ENCODE assay signal across 1 cellular context in genomic region chr3:15427182-15427880, GRCh38.
A peak's percentile ranks its signal among the peaks of the same experiment; 100 is the strongest.
TF ChIP-seq lines count a peak whose summit lies in the region.

Gene EAF1, plus strand, starts transcription at chr3:15427598. Its CDS starts 182 bp downstream, at chr3:15427780.
Gene METTL6, minus strand, starts transcription at chr3:15427544. Its CDS starts 1,033 bp downstream, at chr3:15426511.

TF ChIP-seq in HepG2, 621 proteins besides CTCF, POLR2A, EP300 and RAD21 (continued from another document and continues in another):
- no peak for TF ChIP-seq SNAPC4 (CRISPR knock-in tag; IDR thresholded peaks at IDR 0.05)
- TF ChIP-seq TRIM24 (CRISPR knock-in tag; IDR thresholded peaks at IDR 0.05), result no peak
- no peak for TF ChIP-seq GTF3A (CRISPR knock-in tag; conservative IDR thresholded peaks at IDR 0.05)
- TF ChIP-seq AKAP8 (CRISPR knock-in tag; IDR thresholded peaks at IDR 0.05), result no peak
- peak; percentile 75 for TF ChIP-seq ZNF740 (CRISPR knock-in tag; IDR thresholded peaks at IDR 0.05)
- TF ChIP-seq ZNF224 (CRISPR knock-in tag; IDR thresholded peaks at IDR 0.05), result peak; percentile 41; the same call in 1 of the 2 replicates
- TF ChIP-seq GMEB1 (CRISPR knock-in tag; IDR thresholded peaks at IDR 0.05; ENCODE audit: borderline replicate concordance), result peak; percentile 69; the same call in 1 of the 2 replicates
- TF ChIP-seq ZNF207 (IDR thresholded peaks at IDR 0.05; ENCODE audit: borderline replicate concordance), result no peak
- peak; percentile 23; the same call in 1 of the 2 replicates for TF ChIP-seq POGZ (CRISPR knock-in tag; IDR thresholded peaks at IDR 0.05)
- 0 out of 2 replicates have a peak, but pooled peaks have one; percentile 14 for TF ChIP-seq GATAD2A (CRISPR knock-in tag; IDR thresholded peaks at IDR 0.05)
- TF ChIP-seq ZNF816 (CRISPR knock-in tag; IDR thresholded peaks at IDR 0.05; ENCODE audit: borderline replicate concordance), result 0 out of 2 replicates have a peak, but pooled peaks have one; percentile 71
- 0 out of 2 replicates have a peak, but pooled peaks have one; percentile 7 for TF ChIP-seq PPARG (CRISPR knock-in tag; conservative IDR thresholded peaks at IDR 0.05)
- no peak for TF ChIP-seq CBX5 (CRISPR knock-in tag; IDR thresholded peaks at IDR 0.05; ENCODE audit: borderline replicate concordance)
- no peak for TF ChIP-seq ZNF713 (CRISPR knock-in tag; IDR thresholded peaks at IDR 0.05)
- TF ChIP-seq MBD4 (IDR thresholded peaks at IDR 0.05; ENCODE audit: borderline replicate concordance, low read length), result no peak
- TF ChIP-seq ZNF20 (CRISPR knock-in tag; IDR thresholded peaks at IDR 0.05), result 0 out of 2 replicates have a peak, but pooled peaks have one; percentile 15
- no peak for TF ChIP-seq ZNF12 (CRISPR knock-in tag; IDR thresholded peaks at IDR 0.05)
- TF ChIP-seq CSRNP2 (CRISPR knock-in tag; conservative IDR thresholded peaks at IDR 0.05; ENCODE audit: low read depth), result no peak
- peak; percentile 51; the same call in 1 of the 2 replicates for TF ChIP-seq ZNF709 (CRISPR knock-in tag; IDR thresholded peaks at IDR 0.05)
- no peak for TF ChIP-seq MAFK (conservative IDR thresholded peaks at IDR 0.05 in 1 of 2, IDR thresholded peaks at IDR 0.05 in 1 of 2; ENCODE audit: low read length in 2 of 2)
- TF ChIP-seq PHF8 (CRISPR knock-in tag; IDR thresholded peaks at IDR 0.05), result peak; percentile 92
- no peak for TF ChIP-seq NFKBIZ (CRISPR knock-in tag; IDR thresholded peaks at IDR 0.05)
- TF ChIP-seq SP1 (IDR thresholded peaks at IDR 0.05), result no peak
- no peak; the same call in 1 of the 2 replicates for TF ChIP-seq SP1 (CRISPR knock-in tag; IDR thresholded peaks at IDR 0.05)
- peak; percentile 81 for TF ChIP-seq POLR2AphosphoS5 (IDR thresholded peaks at IDR 0.05; ENCODE audit: low read depth, low read length)
- 0 out of 2 replicates have a peak, but pooled peaks have one; percentile 40 for TF ChIP-seq ZNF546 (CRISPR knock-in tag; conservative IDR thresholded peaks at IDR 0.05)
- TF ChIP-seq ZBTB39 (CRISPR knock-in tag; IDR thresholded peaks at IDR 0.05), result no peak
- peak; percentile 45 for TF ChIP-seq ZNF18 (CRISPR knock-in tag; IDR thresholded peaks at IDR 0.05; ENCODE audit: insufficient replicate concordance)
- TF ChIP-seq ZFP91 (CRISPR knock-in tag; IDR thresholded peaks at IDR 0.05; ENCODE audit: borderline replicate concordance), result peak; percentile 76; the same call in 1 of the 2 replicates
- TF ChIP-seq ZIK1 (CRISPR knock-in tag; IDR thresholded peaks at IDR 0.05; ENCODE audit: borderline replicate concordance, low read depth), result peak; percentile 33; the same call in 1 of the 2 replicates
- no peak for TF ChIP-seq PRDM15 (CRISPR knock-in tag; IDR thresholded peaks at IDR 0.05)
- no peak for TF ChIP-seq CENPT (CRISPR knock-in tag; IDR thresholded peaks at IDR 0.05; ENCODE audit: low read depth)
- peak; percentile 98 for TF ChIP-seq GABPB1 (CRISPR knock-in tag; IDR thresholded peaks at IDR 0.05)
- peak; percentile 54; the same call in 1 of the 2 replicates for TF ChIP-seq HIVEP1 (CRISPR knock-in tag; IDR thresholded peaks at IDR 0.05)
- peak; percentile 82 for TF ChIP-seq SALL1 (CRISPR knock-in tag; IDR thresholded peaks at IDR 0.05)
- TF ChIP-seq HDAC6 (IDR thresholded peaks at IDR 0.05; ENCODE audit: low read depth, low read length), result no peak
- no peak for TF ChIP-seq ADNP (CRISPR knock-in tag; IDR thresholded peaks at IDR 0.05)
- no peak for TF ChIP-seq HIC2 (CRISPR knock-in tag; IDR thresholded peaks at IDR 0.05; ENCODE audit: low read depth)
- no peak for TF ChIP-seq ZNF232 (CRISPR knock-in tag; IDR thresholded peaks at IDR 0.05; ENCODE audit: borderline replicate concordance)
- TF ChIP-seq KDM3A (CRISPR knock-in tag; IDR thresholded peaks at IDR 0.05; ENCODE audit: low read depth), result no peak
- peak; percentile 73; the same call in 1 of the 2 replicates for TF ChIP-seq MYC (CRISPR knock-in tag; IDR thresholded peaks at IDR 0.05; ENCODE audit: borderline replicate concordance)
- no peak for TF ChIP-seq HNRNPK (IDR thresholded peaks at IDR 0.05; ENCODE audit: low read depth, low read length, poor library complexity, severe bottlenecking)
